ENCODE assay signal across 11 cellular contexts in the genomic region with DNA sequence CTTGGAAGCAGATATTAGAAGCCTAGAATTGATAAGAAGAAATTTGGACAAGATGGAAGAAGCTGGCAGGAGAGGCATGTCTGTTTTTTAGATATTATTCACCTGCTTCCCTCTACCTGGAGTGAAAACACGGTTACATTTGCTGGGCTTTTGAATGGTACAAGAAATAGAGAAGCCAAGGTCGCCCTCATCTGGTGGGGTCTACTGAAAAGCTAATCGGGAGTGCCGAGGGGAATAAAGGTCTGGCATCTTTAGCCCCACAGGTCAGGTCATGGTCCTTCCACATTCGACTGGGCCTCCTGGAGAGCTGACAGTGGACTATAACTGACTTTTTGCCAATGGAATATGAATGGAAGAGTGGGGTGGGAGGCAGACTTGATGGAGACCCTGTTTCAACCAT. TPM values are rescaled to one million over a fixed set of nuclear protein-coding genes. Genes with fewer than 3 reads are reported as not detected.
DNase-seq lines count a peak whose midpoint lies in the region; ATAC-seq, FAIRE-seq and TF ChIP-seq lines count a peak whose summit lies in the region.
"Had no signal": no experiment of that assay in that cellular context is flagged by ENCODE, and none has a peak within 500 bp of the region (broad histone marks: within the 10 kb centered on the region; RNA-seq: fewer than 3 reads in every experiment).

No MANE protein-coding gene starts in this region.

- no peak for FAIRE-seq in GM12891 (lab: Jason Lieb, UNC)
- FAIRE-seq: A549 had no signal

- CTCF ChIA-PET in activated CD4-positive, alpha-beta T cell treated with anti-CD3 and anti-CD28 coated beads, Interleukin-2, amount 10 ng/mL, durations not matched to agents 7 days and 5 days (lab: Charles Lee) = interaction anchor here (0.6 to 1.9 kb wide), 5 partner anchors 28 to 418 kb away, joined by 3 to 4 read pairs (median 4); partner anchors contain the start of genes NELFE and SKIC2

- no peaks in the 10 kb centered on the region for H3K36me3 Mint-ChIP-seq in activated CD4-positive, alpha-beta T cell treated with anti-CD3 and anti-CD28 coated beads, Interleukin-2, amount 10 ng/mL, durations not matched to agents 7 days and 5 days (ENCODE audit: low read depth)
- H3K36me3 Mint-ChIP-seq: brain had no signal

- POLR2A ChIA-PET in activated CD4-positive, alpha-beta T cell treated with anti-CD3 and anti-CD28 coated beads, Interleukin-2, amount 10 ng/mL, durations not matched to agents 7 days and 5 days (lab: Charles Lee) = no interaction called here

- no peaks in the 10 kb centered on the region for H3K9me3 Mint-ChIP-seq in activated CD4-positive, alpha-beta T cell treated with anti-CD3 and anti-CD28 coated beads, Interleukin-2, amount 10 ng/mL, durations not matched to agents 7 days and 5 days
- H3K9me3 Mint-ChIP-seq: brain had no signal

- ATAC-seq in HG03457 (IDR thresholded peaks at IDR 0.05; ENCODE audit: unreplicated experiment) = no peak
- no peak for ATAC-seq in HG02763 (IDR thresholded peaks at IDR 0.05; ENCODE audit: unreplicated experiment)

- H3K4me1 Mint-ChIP-seq in activated CD4-positive, alpha-beta T cell treated with anti-CD3 and anti-CD28 coated beads, Interleukin-2, amount 10 ng/mL, durations not matched to agents 7 days and 5 days = no peaks in the 10 kb centered on the region
- H3K4me1 Mint-ChIP-seq: brain had no signal

- no peak overlapping the region for H3K27ac Mint-ChIP-seq in activated CD4-positive, alpha-beta T cell treated with anti-CD3 and anti-CD28 coated beads, Interleukin-2, amount 10 ng/mL, durations not matched to agents 7 days and 5 days
- H3K27ac Mint-ChIP-seq: brain had no signal

- H3K4me3 Mint-ChIP-seq in activated CD4-positive, alpha-beta T cell treated with anti-CD3 and anti-CD28 coated beads, Interleukin-2, amount 10 ng/mL, durations not matched to agents 7 days and 5 days = no peak overlapping the region
- H3K4me3 Mint-ChIP-seq: brain had no signal

- peak; percentile 15 for TF ChIP-seq CTCF in GM20000 (IDR thresholded peaks at IDR 0.05; ENCODE audit: extremely low read depth, missing control alignments)

- no peaks in the 10 kb centered on the region for H3K27me3 Mint-ChIP-seq in activated CD4-positive, alpha-beta T cell treated with anti-CD3 and anti-CD28 coated beads, Interleukin-2, amount 10 ng/mL, durations not matched to agents 7 days and 5 days

- no peak for TF ChIP-seq POLR2A in GM12891 (IDR thresholded peaks at IDR 0.05; ENCODE audit: low read depth, low read length)

- DNase-seq in NCI-H1092 treated with DMSO at 0.1 percent for 48 hours (lab: John Stamatoyannopoulos, UW) = peak; percentile 15
- no peak for DNase-seq in NCI-H1092 (lab: John Stamatoyannopoulos, UW)
- DNase-seq in GM20000 (ENCODE audit: low spot score) = no peak
- DNase-seq in activated CD4-positive, alpha-beta T cell treated with anti-CD3 and anti-CD28 coated beads, Interleukin-2, amount 10 ng/mL, durations not matched to agents 7 days and 5 days = peak; percentile 20
- peak; percentile 14 for DNase-seq in myocyte (ENCODE audit: low read depth)
- DNase-seq in GM12891 (ENCODE audit: insufficient read length, low spot score) = no peak
- DNase-seq: NCI-H1694 treated with DMSO at 0.1 percent for 48 hours had no signal

TF ChIP-seq in GM12891, 5 proteins besides CTCF, POLR2A, EP300 and RAD21:
- TF ChIP-seq TAF1 (IDR thresholded peaks at IDR 0.05; ENCODE audit: low read depth, low read length) = no peak
- TF ChIP-seq SPI1 (IDR thresholded peaks at IDR 0.05; ENCODE audit: low read depth, low read length) = no peak
- no peak for TF ChIP-seq POU2F2 (IDR thresholded peaks at IDR 0.05; ENCODE audit: low read depth, low read length)
- no peak for TF ChIP-seq POLR2AphosphoS5 (IDR thresholded peaks at IDR 0.05; ENCODE audit: low read depth, low read length)
- TF ChIP-seq PAX5 (IDR thresholded peaks at IDR 0.05; ENCODE audit: insufficient read depth, low read length, severe bottlenecking) = no peak

RNA-seq across cellular contexts. Expression of gene C2, which starts 4.6 kb away (rescaled TPM):
- 1 to 10 TPM in 1 of 2 experiments, under 1 TPM in 1; 0.57 to 1.3 TPM for total RNA-seq in activated CD4-positive, alpha-beta T cell treated with anti-CD3 and anti-CD28 coated beads, Interleukin-2, amount 10 ng/mL, durations not matched to agents 7 days and 5 days
- 7.0 and 7.5 TPM in 2 replicates for total RNA-seq in myocyte
- polyA plus RNA-seq in myocyte (2012) = 3.1 TPM
- 0.06 TPM for polyA plus RNA-seq in GM12891 (2012; ENCODE audit: low read depth, missing spikeins)

RNA-seq across cellular contexts. Expression of gene ZBTB12, which starts 21.1 kb away (rescaled TPM):
- total RNA-seq in activated CD4-positive, alpha-beta T cell treated with anti-CD3 and anti-CD28 coated beads, Interleukin-2, amount 10 ng/mL, durations not matched to agents 7 days and 5 days = 1 to 10 TPM; 1.3 to 1.8 TPM
- total RNA-seq in myocyte = 2.7 and 3.3 TPM in 2 replicates
- 7.2 TPM for polyA plus RNA-seq in myocyte (2012)
- polyA plus RNA-seq in GM12891 (2012; ENCODE audit: low read depth, missing spikeins) = 1.5 TPM

RNA-seq across cellular contexts. Expression of gene CFB, which starts 23.0 kb away (rescaled TPM):
- under 1 TPM in 1 of 2 experiments, not detected in 1; 0.37 TPM for total RNA-seq in activated CD4-positive, alpha-beta T cell treated with anti-CD3 and anti-CD28 coated beads, Interleukin-2, amount 10 ng/mL, durations not matched to agents 7 days and 5 days
- total RNA-seq in myocyte = 1.8 and 6.6 TPM in 2 replicates
- polyA plus RNA-seq in myocyte (2012) = 3.7 TPM
- polyA plus RNA-seq in GM12891 (2012; ENCODE audit: low read depth, missing spikeins) = 0.32 TPM

RNA-seq across cellular contexts. Expression of gene EHMT2, which starts 25.4 kb away (rescaled TPM):
- total RNA-seq in activated CD4-positive, alpha-beta T cell treated with anti-CD3 and anti-CD28 coated beads, Interleukin-2, amount 10 ng/mL, durations not matched to agents 7 days and 5 days = 10 to 100 TPM; 70.4 to 71.6 TPM
- 33.7 and 36.4 TPM in 2 replicates for total RNA-seq in myocyte
- polyA plus RNA-seq in myocyte (2012) = 38.5 TPM
- polyA plus RNA-seq in GM12891 (2012; ENCODE audit: low read depth, missing spikeins) = 31.1 TPM

RNA-seq across cellular contexts. Expression of gene NELFE, which starts 35.8 kb away (rescaled TPM):
- 10 to 100 TPM; 65.2 to 72.3 TPM for total RNA-seq in activated CD4-positive, alpha-beta T cell treated with anti-CD3 and anti-CD28 coated beads, Interleukin-2, amount 10 ng/mL, durations not matched to agents 7 days and 5 days
- 86.4 and 87.1 TPM in 2 replicates for total RNA-seq in myocyte
- polyA plus RNA-seq in myocyte (2012) = 107 TPM
- 54.2 TPM for polyA plus RNA-seq in GM12891 (2012; ENCODE audit: low read depth, missing spikeins)

Comparison
In these comparisons a context has a peak if more than half of its experiments do, and no peak if none do; other contexts are left out.
1. DNase-seq: peak in NCI-H1092 treated with DMSO at 0.1 percent for 48 hours (single experiment), activated CD4-positive, alpha-beta T cell treated with anti-CD3 and anti-CD28 coated beads, Interleukin-2, amount 10 ng/mL, durations not matched to agents 7 days and 5 days (single experiment) and myocyte (single experiment); none in NCI-H1092 (single experiment), GM20000 (single experiment) and GM12891 (single experiment).